Comparison of ENCODE assay signal across 8 cellular contexts in genomic region chr9:105425817-105426433, GRCh38. TPM values are rescaled to one million over a fixed set of nuclear protein-coding genes. Genes with fewer than 3 reads are reported as not detected.
A peak's percentile ranks its signal among the peaks of the same experiment; 100 is the strongest.
DNase-seq lines count a peak whose midpoint lies in the region; ATAC-seq and TF ChIP-seq lines count a peak whose summit lies in the region.

No MANE protein-coding gene starts in this region.

- intact Hi-C loops in transverse colon (cut with DNase I; ENCODE audit: low total_unique reads): no loop called here

- in situ Hi-C loops in transverse colon (cut with MboI; ENCODE audit: low pct_ligation_motif_present in 1 of 4, low pct_unique_long_range_greater_than_20kb in 1 of 4, low sequenced_read_pairs in 3 of 4): loop anchor here in 2 of 4 donors (25.0 kb wide), 1 partner anchor 286 kb away; no protein-coding TSS in a partner anchor

- POLR2A ChIA-PET in BJ (lab: Charles Lee): no interaction called here

- H3K4me1 ChIP-seq in transverse colon: peaks cover 0 to 3% (median under 1%) of the 10 kb centered on the region in 4 donors

- no peak overlapping the region for H3K4me3 ChIP-seq in BJ (ENCODE audit: low read depth, low read length)
- H3K4me3 ChIP-seq in epithelial cell of proximal tubule (ENCODE audit: low read depth, low read length): no peak overlapping the region
- no peak overlapping the region for H3K4me3 ChIP-seq in transverse colon

- no peak for TF ChIP-seq EP300 in transverse colon (IDR thresholded peaks at IDR 0.05; ENCODE audit: low read depth)

- no peaks in the 10 kb centered on the region for H3K9me3 ChIP-seq in transverse colon

- DNase-seq in BJ (ENCODE audit: low read depth) (no peak), NCI-H1105 treated with DMSO at 0.1 percent for 48 hours (lab: John Stamatoyannopoulos, UW) (peak; percentile 23), epithelial cell of proximal tubule (ENCODE audit: low read depth) (no peak), transverse colon (no peak), KG1 (lab: John Stamatoyannopoulos, UW) (no peak), hypothalamus (lab: John Stamatoyannopoulos, UW) (no peak)
- DNase-seq in activated T-cell treated with anti-CD3 and anti-CD28 coated beads, Interleukin-2, amount 50 U/mL, for 48 hours: no peak

- WGBS in transverse colon (ENCODE audit: low coverage in 1 of 2), 2 donors: 50 to 84% methylated on average over 2 of the region's 2 CpGs

- H3K27me3 ChIP-seq in BJ (ENCODE audit: control insufficient read depth, insufficient read depth, low read length) (no peaks in the 10 kb centered on the region), transverse colon (no peaks in the 10 kb centered on the region)

- TF ChIP-seq CTCF in BJ (IDR thresholded peaks at IDR 0.05; ENCODE audit: insufficient read depth, low read depth, low read length) (peak; percentile 54), epithelial cell of proximal tubule (conservative IDR thresholded peaks at IDR 0.05; ENCODE audit: low read depth, low read length) (peak; percentile 60), transverse colon (IDR thresholded peaks at IDR 0.05) (peak; percentile 37 to 57 (median 42))

- H3K36me3 ChIP-seq in BJ (ENCODE audit: control insufficient read depth, insufficient read depth, low read length) (no peaks in the 10 kb centered on the region), transverse colon (no peaks in the 10 kb centered on the region)

- CTCF ChIA-PET in BJ (lab: Yijun Ruan, JAX): interaction anchor here (0.7 to 1.6 kb wide), 4 partner anchors 8 to 290 kb away, joined by 3 to 4 read pairs (median 3); no protein-coding TSS in a partner anchor

- H3K27ac ChIP-seq in transverse colon: no peak overlapping the region

- ATAC-seq in GM19372 (IDR thresholded peaks at IDR 0.05; ENCODE audit: low read depth, unreplicated experiment): peak; percentile 71

- no peak for TF ChIP-seq POLR2A in transverse colon (IDR thresholded peaks at IDR 0.05)

RNA-seq across cellular contexts. Expression of gene FSD1L, which starts 21.9 kb away (rescaled TPM):
- 0.81 and 2.0 TPM in 2 replicates for polyA plus RNA-seq in BJ (2011; rRNA removed)
- polyA minus RNA-seq in BJ (2011; rRNA and poly(A)+ RNA removed): 1.7 and 1.8 TPM in 2 replicates
- total RNA-seq in epithelial cell of proximal tubule: 1.6 and 1.7 TPM in 2 replicates
- total RNA-seq in transverse colon: 10 to 100 TPM in 1 of 4 donors, 1 to 10 TPM in 3; 1.8 to 16.8 (median 7.0) TPM
